ENCODE assay signal across 9 cellular contexts in the genomic region with DNA sequence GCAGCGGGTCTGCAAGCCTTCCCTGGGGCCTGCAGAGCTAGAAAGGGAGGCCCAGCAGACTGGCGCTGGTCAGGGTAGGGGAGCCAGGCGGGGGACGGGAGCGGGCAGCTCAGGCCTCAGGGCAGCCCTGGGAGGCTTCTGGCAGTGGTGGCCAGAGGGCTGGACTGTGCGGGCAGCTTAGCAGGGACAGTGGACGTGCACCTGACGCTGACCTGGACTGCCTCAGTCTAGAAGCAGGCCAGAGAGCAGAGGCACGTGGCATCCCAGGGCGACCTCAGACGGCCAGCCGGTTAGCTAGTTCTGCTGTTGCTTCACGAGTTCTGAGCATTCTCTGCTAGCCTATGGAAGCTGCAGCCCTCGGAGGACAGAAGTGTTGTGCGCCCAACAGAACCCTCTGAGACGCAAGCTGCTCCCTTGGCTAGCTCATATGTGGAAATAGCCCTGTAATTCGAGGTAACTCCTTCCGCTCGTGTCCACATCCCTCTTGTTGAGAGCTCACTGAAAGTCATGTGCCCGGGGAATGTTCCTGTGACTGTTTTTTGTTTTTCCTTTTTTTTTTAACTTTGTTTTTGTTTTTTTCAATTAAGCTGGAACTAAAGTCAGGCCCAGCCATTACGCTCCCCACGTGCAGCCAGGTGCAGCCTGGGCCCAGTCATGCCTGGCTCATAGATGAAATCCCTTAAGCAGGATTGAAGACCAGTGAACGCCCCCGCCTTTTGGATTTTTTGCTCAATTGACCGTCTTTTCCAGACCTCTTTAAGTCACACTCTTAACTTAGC. TPM values are rescaled to one million over a fixed set of nuclear protein-coding genes. Genes with fewer than 3 reads are reported as not detected.
A peak's percentile ranks its signal among the peaks of the same experiment; 100 is the strongest.
DNase-seq lines count a peak whose midpoint lies in the region; ATAC-seq, FAIRE-seq and TF ChIP-seq lines count a peak whose summit lies in the region.
"Had no signal": no experiment of that assay in that cellular context is flagged by ENCODE, and none has a peak within 500 bp of the region (broad histone marks: within the 10 kb centered on the region; RNA-seq: fewer than 3 reads in every experiment).

No MANE protein-coding gene starts in this region.

- H3K79me2 ChIP-seq in DOHH2 (ENCODE audit: control insufficient read depth, low read length) (peaks cover 75% of the 10 kb centered on the region), PC-3 (ENCODE audit: low read length) (peaks cover 73% of the 10 kb centered on the region), H1 (ENCODE audit: control insufficient read depth in 1 of 2, insufficient read depth in 2 of 2, low read length in 2 of 2) (peaks cover 5 to 38% of the 10 kb centered on the region in 2 experiments), trophoblast cell (ENCODE audit: control insufficient read depth, insufficient read depth, low read length, poor library complexity) (peaks cover 23% of the 10 kb centered on the region)

- H4K20me1 ChIP-seq in DOHH2 (ENCODE audit: control insufficient read depth, insufficient read depth, low read depth, low read length) (peaks cover 19% of the 10 kb centered on the region), PC-3 (ENCODE audit: low read length) (no peaks in the 10 kb centered on the region), H1 (replicated peaks in 1 of 2; ENCODE audit: control insufficient read depth in 1 of 2, insufficient read depth in 2 of 2, low read length in 2 of 2) (peaks cover 7 to 23% of the 10 kb centered on the region in 2 experiments)

- H2BK15ac ChIP-seq in H1 (ENCODE audit: low read length) = no peak overlapping the region

- no peak overlapping the region for H3K18ac ChIP-seq in H1 (ENCODE audit: extremely low read depth, low read length)
- H3K18ac ChIP-seq in trophoblast cell (ENCODE audit: low read length) = no peak overlapping the region

- H3K27me3 ChIP-seq in DOHH2 (ENCODE audit: control insufficient read depth, low read length) = no peaks in the 10 kb centered on the region; the same call in 1 of the 2 replicates
- H3K27me3 ChIP-seq in PC-3 (ENCODE audit: low read length) = no peaks in the 10 kb centered on the region
- no peaks in the 10 kb centered on the region for H3K27me3 ChIP-seq in H1 (replicated peaks in 1 of 4; ENCODE audit: control insufficient read depth in 3 of 4, extremely low read depth in 1 of 4, insufficient read depth in 3 of 4, low read length in 3 of 4)
- no peaks in the 10 kb centered on the region for H3K27me3 ChIP-seq in trophoblast cell (ENCODE audit: insufficient read depth, low read length)

- no peak overlapping the region for H2BK120ac ChIP-seq in H1 (replicated peaks; ENCODE audit: low read depth, low read length)
- H2BK120ac ChIP-seq in trophoblast cell (ENCODE audit: insufficient read depth, low read length, poor library complexity) = no peak overlapping the region

- DNase-seq in PC-3 (no peak), H1 (ENCODE audit: low read depth in 1 of 2, low spot score in 2 of 2) (no peak), trophoblast cell (peak; percentile 70 to 77), COR-L47 (lab: John Stamatoyannopoulos, UW) (no peak)
- DNase-seq in stimulated activated CD4-positive, alpha-beta T cell treated with anti-CD3 and anti-CD28 coated beads, Interleukin-4, amount 100 ng/mL, for 4 hours = no peak
- DNase-seq: stimulated activated CD4-positive, alpha-beta T cell treated with anti-CD3 and anti-CD28 coated beads, Interleukin-2, amount 100 ng/mL, for 24 hours had no signal

- POLR2A ChIA-PET in PC-3 (lab: Charles Lee; ENCODE audit: unreplicated experiment) = interaction anchor here (0.6 kb wide), 1 partner anchor 478 kb away, joined by 4 read pairs; no protein-coding TSS in a partner anchor
- POLR2A ChIA-PET in H1 (lab: Charles Lee; ENCODE audit: partially characterized antibody) = interaction anchor here (0.6 to 11.4 kb wide), 27 partner anchors 10 to 422 kb away, joined by 3 to 331 read pairs (median 5); a partner anchor contains a TSS

- TF ChIP-seq CTCF in DOHH2 (IDR thresholded peaks at IDR 0.05; ENCODE audit: low read depth, low read length, poor library complexity, severe bottlenecking) (no peak), PC-3 (conservative IDR thresholded peaks at IDR 0.05; ENCODE audit: low read depth, low read length) (no peak), H1 (IDR thresholded peaks at IDR 0.05; ENCODE audit: control extremely low read depth in 1 of 3, insufficient read depth in 1 of 3, low read depth in 1 of 3, low read length in 3 of 3) (no peak)

- intact Hi-C loops in PC-3 (cut with micrococcal nuclease) = loop anchor here (10.0 kb wide), 1 partner anchor 81 kb away; a partner anchor contains a TSS

- H3K9me3 ChIP-seq in DOHH2 (ENCODE audit: control insufficient read depth, insufficient read depth, low read length) (no peaks in the 10 kb centered on the region), PC-3 (ENCODE audit: low read length) (no peaks in the 10 kb centered on the region), H1 (ENCODE audit: insufficient read depth in 2 of 2, low read depth in 1 of 2, low read length in 1 of 2) (no peaks in the 10 kb centered on the region), trophoblast cell (ENCODE audit: insufficient read depth, low read depth, low read length) (no peaks in the 10 kb centered on the region)

- no peak for TF ChIP-seq EP300 in H1 (IDR thresholded peaks at IDR 0.05; ENCODE audit: borderline replicate concordance in 1 of 2, low read depth in 2 of 2, low read length in 2 of 2)

- no peak overlapping the region for H3K27ac ChIP-seq in DOHH2 (ENCODE audit: low read depth, low read length)
- 0 out of 2 replicates have a peak overlapping the region, but pooled peaks have one; percentile 0 for H3K27ac ChIP-seq in PC-3 (ENCODE audit: low read length)
- peak overlapping the region; percentile 11; the same call in 1 of the 2 replicates for H3K27ac ChIP-seq in H1 (ENCODE audit: low read depth, low read length)
- no peak overlapping the region for H3K27ac ChIP-seq in trophoblast cell (ENCODE audit: low read depth, low read length)

- no peak for TF ChIP-seq RAD21 in H1 (IDR thresholded peaks at IDR 0.05 in 1 of 2, conservative IDR thresholded peaks at IDR 0.05 in 1 of 2; ENCODE audit: low read depth in 2 of 2, low read length in 2 of 2)

- peaks cover 82% of the 10 kb centered on the region for H3K36me3 ChIP-seq in DOHH2 (ENCODE audit: control insufficient read depth, low read length)
- H3K36me3 ChIP-seq in PC-3 (ENCODE audit: low read depth, low read length) = peaks cover 6% of the 10 kb centered on the region; the same call in 1 of the 2 replicates
- peaks cover 33 to 46% (median 41%) of the 10 kb centered on the region in 4 experiments for H3K36me3 ChIP-seq in H1 (ENCODE audit: control insufficient read depth in 2 of 4, insufficient read depth in 4 of 4, low read length in 3 of 4)
- H3K36me3 ChIP-seq in trophoblast cell (ENCODE audit: control insufficient read depth in 1 of 2, insufficient read depth in 2 of 2, low read length in 2 of 2) = peaks cover 42 to 43% of the 10 kb centered on the region in 2 experiments

- H2BK20ac ChIP-seq in H1 (ENCODE audit: low read length) = no peak overlapping the region

- no TSS peak for BruUV-seq in PC-3 (replicated peaks; lab: Mats Ljungman, UMichigan)

- ATAC-seq in PC-3 (no peak), GM19324 (IDR thresholded peaks at IDR 0.05; ENCODE audit: low FRiP score, unreplicated experiment) (no peak), HG02840 (IDR thresholded peaks at IDR 0.05; ENCODE audit: low FRiP score, unreplicated experiment) (no peak)

- CTCF ChIA-PET in PC-3 (lab: Charles Lee) = interaction anchor here (0.5 to 1.1 kb wide), 2 partner anchors 27 to 29 kb away, joined by 4 read pairs; no protein-coding TSS in a partner anchor
- CTCF ChIA-PET in H1 (lab: Charles Lee; ENCODE audit: partially characterized antibody) = interaction anchor here (1.3 to 3.1 kb wide), 3 partner anchors 12 to 29 kb away, joined by 5 to 29 read pairs (median 9); no protein-coding TSS in a partner anchor

- H3K23me2 ChIP-seq in H1 (ENCODE audit: low read depth, low read length) = peaks cover 18% of the 10 kb centered on the region; the same call in 1 of the 2 replicates

- 94% methylated on average over 25 of the region's 25 CpGs; no CpG with 5 or more reads in 1 of the 2 experiments for WGBS in H1 (ENCODE audit: extremely low coverage in 1 of 2, insufficient coverage in 1 of 2, insufficient read length in 1 of 2, insufficient replicate concordance in 2 of 2, low coverage in 1 of 2, low lambda C conversion rate in 2 of 2, missing lambda C conversion rate in 1 of 2), 2 experiments
- no CpG with 5 or more reads among the region's 25 CpGs for WGBS in trophoblast cell (ENCODE audit: extremely low coverage, insufficient coverage, insufficient read length)

- peak; percentile 75 to 84 for TF ChIP-seq POLR2A in H1 (IDR thresholded peaks at IDR 0.05; ENCODE audit: control extremely low read depth in 1 of 2, low read depth in 2 of 2, low read length in 2 of 2)

- H3K4ac ChIP-seq in H1 (replicated peaks; ENCODE audit: insufficient read length, low read depth, low read length) (no peak overlapping the region), trophoblast cell (ENCODE audit: low read depth, low read length) (no peak overlapping the region)

- H3K9me2 ChIP-seq in DOHH2 (replicated peaks; ENCODE audit: control insufficient read depth, low read length) (no peaks in the 10 kb centered on the region), PC-3 (replicated peaks; ENCODE audit: low read length) (no peaks in the 10 kb centered on the region)

- no peak overlapping the region for H4K5ac ChIP-seq in H1 (ENCODE audit: insufficient read length, low read depth, low read length)

- H3K79me1 ChIP-seq in H1 (ENCODE audit: low read depth, low read length) (peaks cover 22% of the 10 kb centered on the region), trophoblast cell (ENCODE audit: low read length) (peaks cover 22% of the 10 kb centered on the region)

- no peak for FAIRE-seq in H1 (lab: Jason Lieb, UNC)

- H3K4me2 ChIP-seq in DOHH2 (ENCODE audit: low read length) = peak overlapping the region; percentile 96; the same call in 1 of the 2 replicates
- H3K4me2 ChIP-seq in PC-3 (ENCODE audit: low read length) = peak overlapping the region; percentile 95
- H3K4me2 ChIP-seq in H1 (ENCODE audit: insufficient read depth in 1 of 2, low read depth in 2 of 2, low read length in 2 of 2) = peak overlapping the region; percentile 4 to 80; a peak in 1 of 4 replicates
- H3K4me2 ChIP-seq in trophoblast cell (ENCODE audit: low read length) = no peak overlapping the region

- H2BK5ac ChIP-seq in H1 (ENCODE audit: low read depth, low read length) = 0 out of 2 replicates have a peak overlapping the region, but pooled peaks have one; percentile 60
- H2BK5ac ChIP-seq in trophoblast cell (ENCODE audit: low read depth, low read length, poor library complexity) = no peak overlapping the region

- H4K12ac ChIP-seq in trophoblast cell (ENCODE audit: low read depth, low read length) = no peak overlapping the region

- H2BK12ac ChIP-seq in H1 (ENCODE audit: low read depth, low read length) (no peak overlapping the region), trophoblast cell (ENCODE audit: low read length) (no peak overlapping the region)

- H3K4me3 ChIP-seq in DOHH2 (ENCODE audit: low read length) (peak overlapping the region; percentile 76; the same call in 1 of the 2 replicates), PC-3 (ENCODE audit: low read length) (peak overlapping the region; percentile 70), H1 (ENCODE audit: extremely low read depth in 1 of 4, insufficient read depth in 2 of 4, low read depth in 3 of 4, low read length in 4 of 4) (peak overlapping the region in 1 of 4 experiments; percentile 78; a peak in 1 of 8 replicates), trophoblast cell (ENCODE audit: low read depth, low read length) (no peak overlapping the region)

- no peak overlapping the region for H4K91ac ChIP-seq in H1 (replicated peaks; ENCODE audit: insufficient read length, low read length)
- H4K91ac ChIP-seq in trophoblast cell (ENCODE audit: low read depth, low read length) = no peak overlapping the region

- H3K4me1 ChIP-seq in DOHH2 (ENCODE audit: control insufficient read depth, low read length) (peaks cover 62% of the 10 kb centered on the region), PC-3 (ENCODE audit: insufficient read depth, low read length) (peaks cover 64% of the 10 kb centered on the region), H1 (replicated peaks in 1 of 4; ENCODE audit: control insufficient read depth in 3 of 4, insufficient read depth in 4 of 4, low read length in 3 of 4) (peaks cover 4 to 30% (median 24%) of the 10 kb centered on the region in 4 experiments; a peak in 6 of 7 replicates), trophoblast cell (ENCODE audit: control insufficient read depth in 1 of 2, insufficient read depth in 2 of 2, low read length in 2 of 2) (peaks cover 27 to 31% of the 10 kb centered on the region in 2 experiments)

- H4K8ac ChIP-seq in H1 (ENCODE audit: extremely low read depth, insufficient read depth, low read length) = 0 out of 2 replicates have a peak overlapping the region, but pooled peaks have one; percentile 36
- no peak overlapping the region for H4K8ac ChIP-seq in trophoblast cell (ENCODE audit: low read depth, low read length)

- no peak overlapping the region for H3K56ac ChIP-seq in H1 (replicated peaks; ENCODE audit: insufficient read length, low read depth, low read length)

- H3K23ac ChIP-seq in H1 (ENCODE audit: insufficient read length) (no peak overlapping the region), trophoblast cell (ENCODE audit: low read length) (no peak overlapping the region)

- H3K14ac ChIP-seq in H1 (ENCODE audit: insufficient read length) (no peak overlapping the region), trophoblast cell (ENCODE audit: low read length) (no peak overlapping the region)

- H2AFZ ChIP-seq in PC-3 (ENCODE audit: low read length) (no peak overlapping the region), H1 (ENCODE audit: low read length) (no peak overlapping the region), trophoblast cell (ENCODE audit: insufficient read depth, low read length, poor library complexity) (no peak overlapping the region)

- H2AK5ac ChIP-seq in H1 (ENCODE audit: low read depth, low read length) (no peak overlapping the region), trophoblast cell (ENCODE audit: low read length) (no peak overlapping the region)

- peaks cover 52% of the 10 kb centered on the region for H3F3A ChIP-seq in DOHH2 (ENCODE audit: control insufficient read depth, insufficient read depth)
- no peaks in the 10 kb centered on the region for H3F3A ChIP-seq in PC-3 (ENCODE audit: low read length, unreplicated experiment)

- H3K9ac ChIP-seq in PC-3 (ENCODE audit: low read length) = peak overlapping the region; percentile 92; the same call in 1 of the 2 replicates
- no peak overlapping the region; a peak in 1 of 7 replicates for H3K9ac ChIP-seq in H1 (replicated peaks in 1 of 4; ENCODE audit: extremely low read depth in 1 of 4, low read depth in 3 of 4, low read length in 3 of 4)
- no peak overlapping the region for H3K9ac ChIP-seq in trophoblast cell (ENCODE audit: low read length)

RNA-seq across cellular contexts. Expression of a gene that starts 1.9 kb away (rescaled TPM):
- 110 and 133 TPM in 2 replicates for total RNA-seq in PC-3 (2014; rRNA removed)
- total RNA-seq in H1 (2021; fragmentation: NEBNext Ultra II Directional; extraction: Animal tissue kit (Norgen Biotek cat#: 25700)) = 44.5 and 54.6 TPM in 2 replicates
- 125 and 159 TPM in 2 replicates for polyA plus RNA-seq in H1 (2011; rRNA removed)
- polyA plus RNA-seq in H1 (2011; cell fraction: cytosol; rRNA removed) = 76.1 TPM
- 72.4 TPM for polyA plus RNA-seq in H1 (2011; cell fraction: nucleus; rRNA removed)
- polyA plus RNA-seq in H1 (2012, experiment 1 of 2) = 39.9 to 68.4 TPM (median 61.5 TPM) in 4 replicates
- 79.3 TPM for polyA plus RNA-seq in H1 (2012, experiment 2 of 2)
- 50.0 TPM for polyA plus RNA-seq in H1 (2013, experiment 1 of 2)
- polyA plus RNA-seq in H1 (2013, experiment 2 of 2) = 59.2 TPM
- polyA minus RNA-seq in H1 (2011; rRNA and poly(A)+ RNA removed) = 6.8 and 9.7 TPM in 2 replicates
- 22.8 TPM for polyA minus RNA-seq in H1 (2011; cell fraction: cytosol; rRNA and poly(A)+ RNA removed)
- 20.8 TPM for polyA minus RNA-seq in H1 (2011; cell fraction: nucleus; rRNA and poly(A)+ RNA removed)
- polyA plus RNA-seq in trophoblast cell (2013) = 58.5 and 63.2 TPM in 2 replicates

RNA-seq across cellular contexts. Expression of a gene that starts 4.3 kb away (rescaled TPM):
- 136 and 197 TPM in 2 replicates for total RNA-seq in PC-3 (2014; rRNA removed)
- 175 TPM in 2 replicates for total RNA-seq in H1 (2021; fragmentation: NEBNext Ultra II Directional; extraction: Animal tissue kit (Norgen Biotek cat#: 25700))
- polyA plus RNA-seq in H1 (2011; rRNA removed) = 199 and 331 TPM in 2 replicates
- polyA plus RNA-seq in H1 (2011; cell fraction: cytosol; rRNA removed) = 472 TPM
- 581 TPM for polyA plus RNA-seq in H1 (2011; cell fraction: nucleus; rRNA removed)
- 213 to 357 TPM (median 316 TPM) in 4 replicates for polyA plus RNA-seq in H1 (2012, experiment 1 of 2)
- polyA plus RNA-seq in H1 (2012, experiment 2 of 2) = 95.1 TPM
- 151 TPM for polyA plus RNA-seq in H1 (2013, experiment 1 of 2)
- polyA plus RNA-seq in H1 (2013, experiment 2 of 2) = 135 TPM
- 44.5 and 56.0 TPM in 2 replicates for polyA minus RNA-seq in H1 (2011; rRNA and poly(A)+ RNA removed)
- polyA minus RNA-seq in H1 (2011; cell fraction: cytosol; rRNA and poly(A)+ RNA removed) = 77.4 TPM
- polyA minus RNA-seq in H1 (2011; cell fraction: nucleus; rRNA and poly(A)+ RNA removed) = 99.9 TPM
- polyA plus RNA-seq in trophoblast cell (2013) = 116 and 120 TPM in 2 replicates

RNA-seq across cellular contexts. Expression of a gene that starts 12.2 kb away (rescaled TPM):
- not detected in 2 replicates for total RNA-seq in PC-3 (2014; rRNA removed)
- 7.0 and 10.3 TPM in 2 replicates for total RNA-seq in H1 (2021; fragmentation: NEBNext Ultra II Directional; extraction: Animal tissue kit (Norgen Biotek cat#: 25700))
- 4.0 and 10.1 TPM in 2 replicates for polyA plus RNA-seq in H1 (2011; rRNA removed)
- polyA plus RNA-seq in H1 (2011; cell fraction: cytosol; rRNA removed) = 4.0 TPM
- 7.2 TPM for polyA plus RNA-seq in H1 (2011; cell fraction: nucleus; rRNA removed)
- polyA plus RNA-seq in H1 (2012, experiment 1 of 2) = 2.0 to 9.1 TPM (median 7.0 TPM) in 4 replicates
- polyA plus RNA-seq in H1 (2012, experiment 2 of 2) = 7.5 TPM
- 10.3 TPM for polyA plus RNA-seq in H1 (2013, experiment 1 of 2)
- 10.9 TPM for polyA plus RNA-seq in H1 (2013, experiment 2 of 2)
- 0.63 and 1.6 TPM in 2 replicates for polyA minus RNA-seq in H1 (2011; rRNA and poly(A)+ RNA removed)
- 9.2 TPM for polyA minus RNA-seq in H1 (2011; cell fraction: cytosol; rRNA and poly(A)+ RNA removed)
- 6.9 TPM for polyA minus RNA-seq in H1 (2011; cell fraction: nucleus; rRNA and poly(A)+ RNA removed)
- 7.2 and 7.3 TPM in 2 replicates for polyA plus RNA-seq in trophoblast cell (2013)

RNA-seq across cellular contexts. Expression of a gene that starts 25.1 kb away (rescaled TPM):
- 17.3 and 41.8 TPM in 2 replicates for total RNA-seq in PC-3 (2014; rRNA removed)
- 159 and 166 TPM in 2 replicates for total RNA-seq in H1 (2021; fragmentation: NEBNext Ultra II Directional; extraction: Animal tissue kit (Norgen Biotek cat#: 25700))
- 39.8 and 86.0 TPM in 2 replicates for polyA plus RNA-seq in H1 (2011; rRNA removed)
- 38.5 TPM for polyA plus RNA-seq in H1 (2011; cell fraction: cytosol; rRNA removed)
- 85.2 TPM for polyA plus RNA-seq in H1 (2011; cell fraction: nucleus; rRNA removed)
- 58.2 to 110 TPM (median 92.2 TPM) in 4 replicates for polyA plus RNA-seq in H1 (2012, experiment 1 of 2)
- 90.5 TPM for polyA plus RNA-seq in H1 (2012, experiment 2 of 2)
- polyA plus RNA-seq in H1 (2013, experiment 1 of 2) = 95.6 TPM
- polyA plus RNA-seq in H1 (2013, experiment 2 of 2) = 90.3 TPM
- polyA minus RNA-seq in H1 (2011; rRNA and poly(A)+ RNA removed) = 10.3 and 14.3 TPM in 2 replicates
- 86.0 TPM for polyA minus RNA-seq in H1 (2011; cell fraction: cytosol; rRNA and poly(A)+ RNA removed)
- 55.2 TPM for polyA minus RNA-seq in H1 (2011; cell fraction: nucleus; rRNA and poly(A)+ RNA removed)
- polyA plus RNA-seq in trophoblast cell (2013) = 159 and 165 TPM in 2 replicates

RNA-seq across cellular contexts. Expression of a gene that starts 31.9 kb away (rescaled TPM):
- total RNA-seq in PC-3 (2014; rRNA removed) = 102 and 187 TPM in 2 replicates
- 174 and 182 TPM in 2 replicates for total RNA-seq in H1 (2021; fragmentation: NEBNext Ultra II Directional; extraction: Animal tissue kit (Norgen Biotek cat#: 25700))
- polyA plus RNA-seq in H1 (2011; rRNA removed) = 249 and 338 TPM in 2 replicates
- polyA plus RNA-seq in H1 (2011; cell fraction: cytosol; rRNA removed) = 142 TPM
- polyA plus RNA-seq in H1 (2011; cell fraction: nucleus; rRNA removed) = 120 TPM
- polyA plus RNA-seq in H1 (2012, experiment 1 of 2) = 87.3 to 189 TPM (median 180 TPM) in 4 replicates
- polyA plus RNA-seq in H1 (2012, experiment 2 of 2) = 328 TPM
- 148 TPM for polyA plus RNA-seq in H1 (2013, experiment 1 of 2)
- 145 TPM for polyA plus RNA-seq in H1 (2013, experiment 2 of 2)
- 13.4 and 18.6 TPM in 2 replicates for polyA minus RNA-seq in H1 (2011; rRNA and poly(A)+ RNA removed)
- polyA minus RNA-seq in H1 (2011; cell fraction: cytosol; rRNA and poly(A)+ RNA removed) = 118 TPM
- polyA minus RNA-seq in H1 (2011; cell fraction: nucleus; rRNA and poly(A)+ RNA removed) = 40.2 TPM
- polyA plus RNA-seq in trophoblast cell (2013) = 106 and 107 TPM in 2 replicates

Comparison
In these comparisons a context has a peak if more than half of its experiments do, and no peak if none do; other contexts are left out.
1. H3K27ac ChIP-seq: peak in PC-3 (single experiment) and H1 (single experiment); none in DOHH2 (single experiment) and trophoblast cell (single experiment).
2. DNase-seq: peak in trophoblast cell (2 of 2); none in PC-3 (single experiment), H1 (0 of 2), stimulated activated CD4-positive, alpha-beta T cell treated with anti-CD3 and anti-CD28 coated beads, Interleukin-4, amount 100 ng/mL, for 4 hours (0 of 2) and COR-L47 (single experiment).